In genomic region chr20:1324598-1325172, GRCh38 we compare ENCODE assay signal across 8 cellular contexts. TPM values are rescaled to one million over a fixed set of nuclear protein-coding genes. Genes with fewer than 3 reads are reported as not detected.
DNase-seq lines count a peak whose midpoint lies in the region; ATAC-seq lines count a peak whose summit lies in the region.

No MANE protein-coding gene starts in this region.

- DNase-seq in EH (ENCODE audit: low read depth) (peak; percentile 72), NCI-H2107 (lab: John Stamatoyannopoulos, UW) (peak; percentile 13), dermis microvascular lymphatic vessel endothelial cell (ENCODE audit: low read depth in 2 of 2) (peak; percentile 67 to 86), myocyte (ENCODE audit: low read depth) (peak; percentile 64), SK-N-DZ (ENCODE audit: low spot score) (no peak), HuH-7.5 (ENCODE audit: low spot score) (no peak), NCI-H2171 (lab: John Stamatoyannopoulos, UW) (no peak)

- ATAC-seq in HG03175 (IDR thresholded peaks at IDR 0.05; ENCODE audit: unreplicated experiment), result no peak

RNA-seq across cellular contexts. Expression of gene SDCBP2, which starts 4.3 kb away (rescaled TPM):
- total RNA-seq in dermis microvascular lymphatic vessel endothelial cell (4.0 and 4.3 TPM in 2 replicates), myocyte (1.8 and 4.0 TPM in 2 replicates)
- polyA plus RNA-seq in myocyte (2012), result 2.7 TPM
- 1.3 and 1.9 TPM in 2 replicates for polyA plus RNA-seq in SK-N-DZ (2014; cell fraction: cytosol; rRNA removed)
- 1.4 and 3.5 TPM in 2 replicates for polyA plus RNA-seq in SK-N-DZ (2014; cell fraction: nucleus; rRNA removed)

RNA-seq across cellular contexts. Expression of gene SNPH, which starts 58.6 kb away (rescaled TPM):
- total RNA-seq in dermis microvascular lymphatic vessel endothelial cell (1.8 and 2.4 TPM in 2 replicates), myocyte (29.4 and 36.5 TPM in 2 replicates)
- polyA plus RNA-seq in myocyte (2012), result 13.3 TPM
- polyA plus RNA-seq in SK-N-DZ (2014; cell fraction: cytosol; rRNA removed), result 4.7 and 5.5 TPM in 2 replicates
- polyA plus RNA-seq in SK-N-DZ (2014; cell fraction: nucleus; rRNA removed), result 7.0 and 10.6 TPM in 2 replicates

Comparison
In these comparisons a context has a peak if more than half of its experiments do, and no peak if none do; other contexts are left out.
1. DNase-seq: peak in EH (single experiment), NCI-H2107 (single experiment), dermis microvascular lymphatic vessel endothelial cell (2 of 2) and myocyte (single experiment); none in SK-N-DZ (single experiment), HuH-7.5 (single experiment) and NCI-H2171 (single experiment).